In the genomic region with DNA sequence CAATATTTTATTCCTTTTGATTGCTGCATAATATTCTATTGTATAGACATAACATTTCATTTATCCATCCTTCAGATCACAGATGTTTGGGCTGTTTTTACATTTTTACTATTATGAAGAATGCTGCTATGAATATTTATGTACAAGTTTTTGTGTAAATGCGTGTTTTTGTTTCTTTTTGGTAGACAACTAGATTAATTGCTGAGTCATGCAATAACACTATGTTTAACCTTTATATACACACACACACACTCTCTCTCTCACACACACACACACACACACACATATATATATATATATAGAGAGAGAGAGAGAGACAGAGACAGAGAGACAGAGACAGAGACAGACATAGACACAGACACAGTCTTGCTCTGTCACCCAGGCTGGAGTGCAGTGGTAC, we compare ENCODE assay signal across 3 cellular contexts.
TF ChIP-seq lines count a peak whose summit lies in the region.

No MANE protein-coding gene starts in this region.

TF ChIP-seq in A549, 52 proteins besides CTCF, POLR2A, EP300 and RAD21:
- TF ChIP-seq POLR2AphosphoS2 (conservative IDR thresholded peaks at IDR 0.05; ENCODE audit: low read length) (no peak), NFE2L2 (conservative IDR thresholded peaks at IDR 0.05; ENCODE audit: low read length) (peak; percentile 66), MAFK (IDR thresholded peaks at IDR 0.05; ENCODE audit: partially characterized antibody) (peak; percentile 71), GATA3 (IDR thresholded peaks at IDR 0.05; ENCODE audit: borderline replicate concordance) (no peak)

TF ChIP-seq in IMR-90, 13 proteins besides CTCF, POLR2A, EP300 and RAD21:
- TF ChIP-seq, protein P1, sequence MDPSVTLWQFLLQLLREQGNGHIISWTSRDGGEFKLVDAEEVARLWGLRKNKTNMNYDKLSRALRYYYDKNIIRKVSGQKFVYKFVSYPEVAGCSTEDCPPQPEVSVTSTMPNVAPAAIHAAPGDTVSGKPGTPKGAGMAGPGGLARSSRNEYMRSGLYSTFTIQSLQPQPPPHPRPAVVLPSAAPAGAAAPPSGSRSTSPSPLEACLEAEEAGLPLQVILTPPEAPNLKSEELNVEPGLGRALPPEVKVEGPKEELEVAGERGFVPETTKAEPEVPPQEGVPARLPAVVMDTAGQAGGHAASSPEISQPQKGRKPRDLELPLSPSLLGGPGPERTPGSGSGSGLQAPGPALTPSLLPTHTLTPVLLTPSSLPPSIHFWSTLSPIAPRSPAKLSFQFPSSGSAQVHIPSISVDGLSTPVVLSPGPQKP (IDR thresholded peaks at IDR 0.05; ENCODE audit: borderline replicate concordance, low read depth, low read length), result no peak
- TF ChIP-seq NFE2L2 (IDR thresholded peaks at IDR 0.05; ENCODE audit: low read depth, low read length), result peak; percentile 85
- TF ChIP-seq MAFK (IDR thresholded peaks at IDR 0.05; ENCODE audit: low read depth, low read length), result peak; percentile 85
- TF ChIP-seq SMC3 (IDR thresholded peaks at IDR 0.05; ENCODE audit: low read depth, low read length), result no peak
- no peak for TF ChIP-seq CEBPB (IDR thresholded peaks at IDR 0.05; ENCODE audit: low read depth, low read length)
- TF ChIP-seq MAZ (IDR thresholded peaks at IDR 0.05; ENCODE audit: borderline replicate concordance, low read depth, low read length), result no peak
- no peak for TF ChIP-seq MXI1 (IDR thresholded peaks at IDR 0.05; ENCODE audit: borderline replicate concordance, low read depth, low read length)

TF ChIP-seq in H1, 55 proteins besides CTCF, POLR2A, EP300 and RAD21:
- TF ChIP-seq, protein P2, sequence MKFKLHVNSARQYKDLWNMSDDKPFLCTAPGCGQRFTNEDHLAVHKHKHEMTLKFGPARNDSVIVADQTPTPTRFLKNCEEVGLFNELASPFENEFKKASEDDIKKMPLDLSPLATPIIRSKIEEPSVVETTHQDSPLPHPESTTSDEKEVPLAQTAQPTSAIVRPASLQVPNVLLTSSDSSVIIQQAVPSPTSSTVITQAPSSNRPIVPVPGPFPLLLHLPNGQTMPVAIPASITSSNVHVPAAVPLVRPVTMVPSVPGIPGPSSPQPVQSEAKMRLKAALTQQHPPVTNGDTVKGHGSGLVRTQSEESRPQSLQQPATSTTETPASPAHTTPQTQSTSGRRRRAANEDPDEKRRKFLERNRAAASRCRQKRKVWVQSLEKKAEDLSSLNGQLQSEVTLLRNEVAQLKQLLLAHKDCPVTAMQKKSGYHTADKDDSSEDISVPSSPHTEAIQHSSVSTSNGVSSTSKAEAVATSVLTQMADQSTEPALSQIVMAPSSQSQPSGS (IDR thresholded peaks at IDR 0.05; ENCODE audit: low read length), result no peak
- no peak for TF ChIP-seq CHD2 (IDR thresholded peaks at IDR 0.05; ENCODE audit: low read length)
- no peak for TF ChIP-seq ASH2L (IDR thresholded peaks at IDR 0.05; ENCODE audit: low read length)
- TF ChIP-seq, protein P3, sequence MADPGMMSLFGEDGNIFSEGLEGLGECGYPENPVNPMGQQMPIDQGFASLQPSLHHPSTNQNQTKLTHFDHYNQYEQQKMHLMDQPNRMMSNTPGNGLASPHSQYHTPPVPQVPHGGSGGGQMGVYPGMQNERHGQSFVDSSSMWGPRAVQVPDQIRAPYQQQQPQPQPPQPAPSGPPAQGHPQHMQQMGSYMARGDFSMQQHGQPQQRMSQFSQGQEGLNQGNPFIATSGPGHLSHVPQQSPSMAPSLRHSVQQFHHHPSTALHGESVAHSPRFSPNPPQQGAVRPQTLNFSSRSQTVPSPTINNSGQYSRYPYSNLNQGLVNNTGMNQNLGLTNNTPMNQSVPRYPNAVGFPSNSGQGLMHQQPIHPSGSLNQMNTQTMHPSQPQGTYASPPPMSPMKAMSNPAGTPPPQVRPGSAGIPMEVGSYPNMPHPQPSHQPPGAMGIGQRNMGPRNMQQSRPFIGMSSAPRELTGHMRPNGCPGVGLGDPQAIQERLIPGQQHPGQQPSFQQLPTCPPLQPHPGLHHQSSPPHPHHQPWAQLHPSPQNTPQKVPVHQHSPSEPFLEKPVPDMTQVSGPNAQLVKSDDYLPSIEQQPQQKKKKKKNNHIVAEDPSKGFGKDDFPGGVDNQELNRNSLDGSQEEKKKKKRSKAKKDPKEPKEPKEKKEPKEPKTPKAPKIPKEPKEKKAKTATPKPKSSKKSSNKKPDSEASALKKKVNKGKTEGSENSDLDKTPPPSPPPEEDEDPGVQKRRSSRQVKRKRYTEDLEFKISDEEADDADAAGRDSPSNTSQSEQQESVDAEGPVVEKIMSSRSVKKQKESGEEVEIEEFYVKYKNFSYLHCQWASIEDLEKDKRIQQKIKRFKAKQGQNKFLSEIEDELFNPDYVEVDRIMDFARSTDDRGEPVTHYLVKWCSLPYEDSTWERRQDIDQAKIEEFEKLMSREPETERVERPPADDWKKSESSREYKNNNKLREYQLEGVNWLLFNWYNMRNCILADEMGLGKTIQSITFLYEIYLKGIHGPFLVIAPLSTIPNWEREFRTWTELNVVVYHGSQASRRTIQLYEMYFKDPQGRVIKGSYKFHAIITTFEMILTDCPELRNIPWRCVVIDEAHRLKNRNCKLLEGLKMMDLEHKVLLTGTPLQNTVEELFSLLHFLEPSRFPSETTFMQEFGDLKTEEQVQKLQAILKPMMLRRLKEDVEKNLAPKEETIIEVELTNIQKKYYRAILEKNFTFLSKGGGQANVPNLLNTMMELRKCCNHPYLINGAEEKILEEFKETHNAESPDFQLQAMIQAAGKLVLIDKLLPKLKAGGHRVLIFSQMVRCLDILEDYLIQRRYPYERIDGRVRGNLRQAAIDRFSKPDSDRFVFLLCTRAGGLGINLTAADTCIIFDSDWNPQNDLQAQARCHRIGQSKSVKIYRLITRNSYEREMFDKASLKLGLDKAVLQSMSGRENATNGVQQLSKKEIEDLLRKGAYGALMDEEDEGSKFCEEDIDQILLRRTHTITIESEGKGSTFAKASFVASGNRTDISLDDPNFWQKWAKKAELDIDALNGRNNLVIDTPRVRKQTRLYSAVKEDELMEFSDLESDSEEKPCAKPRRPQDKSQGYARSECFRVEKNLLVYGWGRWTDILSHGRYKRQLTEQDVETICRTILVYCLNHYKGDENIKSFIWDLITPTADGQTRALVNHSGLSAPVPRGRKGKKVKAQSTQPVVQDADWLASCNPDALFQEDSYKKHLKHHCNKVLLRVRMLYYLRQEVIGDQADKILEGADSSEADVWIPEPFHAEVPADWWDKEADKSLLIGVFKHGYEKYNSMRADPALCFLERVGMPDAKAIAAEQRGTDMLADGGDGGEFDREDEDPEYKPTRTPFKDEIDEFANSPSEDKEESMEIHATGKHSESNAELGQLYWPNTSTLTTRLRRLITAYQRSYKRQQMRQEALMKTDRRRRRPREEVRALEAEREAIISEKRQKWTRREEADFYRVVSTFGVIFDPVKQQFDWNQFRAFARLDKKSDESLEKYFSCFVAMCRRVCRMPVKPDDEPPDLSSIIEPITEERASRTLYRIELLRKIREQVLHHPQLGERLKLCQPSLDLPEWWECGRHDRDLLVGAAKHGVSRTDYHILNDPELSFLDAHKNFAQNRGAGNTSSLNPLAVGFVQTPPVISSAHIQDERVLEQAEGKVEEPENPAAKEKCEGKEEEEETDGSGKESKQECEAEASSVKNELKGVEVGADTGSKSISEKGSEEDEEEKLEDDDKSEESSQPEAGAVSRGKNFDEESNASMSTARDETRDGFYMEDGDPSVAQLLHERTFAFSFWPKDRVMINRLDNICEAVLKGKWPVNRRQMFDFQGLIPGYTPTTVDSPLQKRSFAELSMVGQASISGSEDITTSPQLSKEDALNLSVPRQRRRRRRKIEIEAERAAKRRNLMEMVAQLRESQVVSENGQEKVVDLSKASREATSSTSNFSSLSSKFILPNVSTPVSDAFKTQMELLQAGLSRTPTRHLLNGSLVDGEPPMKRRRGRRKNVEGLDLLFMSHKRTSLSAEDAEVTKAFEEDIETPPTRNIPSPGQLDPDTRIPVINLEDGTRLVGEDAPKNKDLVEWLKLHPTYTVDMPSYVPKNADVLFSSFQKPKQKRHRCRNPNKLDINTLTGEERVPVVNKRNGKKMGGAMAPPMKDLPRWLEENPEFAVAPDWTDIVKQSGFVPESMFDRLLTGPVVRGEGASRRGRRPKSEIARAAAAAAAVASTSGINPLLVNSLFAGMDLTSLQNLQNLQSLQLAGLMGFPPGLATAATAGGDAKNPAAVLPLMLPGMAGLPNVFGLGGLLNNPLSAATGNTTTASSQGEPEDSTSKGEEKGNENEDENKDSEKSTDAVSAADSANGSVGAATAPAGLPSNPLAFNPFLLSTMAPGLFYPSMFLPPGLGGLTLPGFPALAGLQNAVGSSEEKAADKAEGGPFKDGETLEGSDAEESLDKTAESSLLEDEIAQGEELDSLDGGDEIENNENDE (IDR thresholded peaks at IDR 0.05; ENCODE audit: insufficient replicate concordance, low read length), result no peak
- TF ChIP-seq MAFK (IDR thresholded peaks at IDR 0.05; ENCODE audit: low read depth, low read length), result peak; percentile 32; the same call in 1 of the 2 replicates
- peak; percentile 73 for TF ChIP-seq BACH1 (IDR thresholded peaks at IDR 0.05; ENCODE audit: low read length)
- no peak for TF ChIP-seq TEAD4 (IDR thresholded peaks at IDR 0.05; ENCODE audit: low read depth, low read length)
